1 cellular context compared by ENCODE assay signal in genomic region chr3:13411186-13411860, GRCh38.
TF ChIP-seq lines count a peak whose summit lies in the region.

No MANE protein-coding gene starts in this region.

TF ChIP-seq in GM12878, 131 proteins besides CTCF, POLR2A, EP300 and RAD21:
- TF ChIP-seq MEF2B (IDR thresholded peaks at IDR 0.05; ENCODE audit: partially characterized antibody, poor library complexity, severe bottlenecking) (no peak), IRF3 (IDR thresholded peaks at IDR 0.05) (no peak), SP1 (IDR thresholded peaks at IDR 0.05; ENCODE audit: low read depth, low read length) (no peak), ZZZ3 (IDR thresholded peaks at IDR 0.05; ENCODE audit: control insufficient read depth, insufficient read length, low read depth) (no peak), EZH2 (IDR thresholded peaks at IDR 0.05; ENCODE audit: borderline replicate concordance, control insufficient read depth, low read depth, low read length) (no peak), PRDM15 (CRISPR knock-in tag; IDR thresholded peaks at IDR 0.05) (no peak), ZBTB11 (CRISPR knock-in tag; IDR thresholded peaks at IDR 0.05) (no peak), ZNF384 (IDR thresholded peaks at IDR 0.05; ENCODE audit: borderline replicate concordance, low read depth, low read length) (no peak), IRF5 (IDR thresholded peaks at IDR 0.05; ENCODE audit: borderline replicate concordance) (no peak), USF2 (IDR thresholded peaks at IDR 0.05; ENCODE audit: borderline replicate concordance, low read depth, low read length) (no peak), ZNF592 (IDR thresholded peaks at IDR 0.05) (no peak), SRF (IDR thresholded peaks at IDR 0.05; ENCODE audit: low read depth in 2 of 2, low read length in 2 of 2) (no peak), SUPT20H (IDR thresholded peaks at IDR 0.05; ENCODE audit: borderline replicate concordance, control insufficient read depth, low read depth, low read length) (no peak), ETV6 (conservative IDR thresholded peaks at IDR 0.05 in 1 of 2, IDR thresholded peaks at IDR 0.05 in 1 of 2; ENCODE audit: borderline replicate concordance in 1 of 2, low read depth in 1 of 2) (no peak), USF1 (IDR thresholded peaks at IDR 0.05; ENCODE audit: borderline replicate concordance, extremely low read length, insufficient read depth, low read depth, low read length) (no peak), RELA (IDR thresholded peaks at IDR 0.05; ENCODE audit: borderline replicate concordance, partially characterized antibody) (no peak), ZBED1 (IDR thresholded peaks at IDR 0.05; ENCODE audit: borderline replicate concordance) (no peak), NBN (IDR thresholded peaks at IDR 0.05) (no peak), CREB1 (IDR thresholded peaks at IDR 0.05; ENCODE audit: low read depth) (no peak), ESRRA (IDR thresholded peaks at IDR 0.05; ENCODE audit: low read length) (no peak)
TF ChIP-seq in GM12878: peak in this region for 0.
